ENCODE assay signal across 35 cellular contexts in the genomic region with DNA sequence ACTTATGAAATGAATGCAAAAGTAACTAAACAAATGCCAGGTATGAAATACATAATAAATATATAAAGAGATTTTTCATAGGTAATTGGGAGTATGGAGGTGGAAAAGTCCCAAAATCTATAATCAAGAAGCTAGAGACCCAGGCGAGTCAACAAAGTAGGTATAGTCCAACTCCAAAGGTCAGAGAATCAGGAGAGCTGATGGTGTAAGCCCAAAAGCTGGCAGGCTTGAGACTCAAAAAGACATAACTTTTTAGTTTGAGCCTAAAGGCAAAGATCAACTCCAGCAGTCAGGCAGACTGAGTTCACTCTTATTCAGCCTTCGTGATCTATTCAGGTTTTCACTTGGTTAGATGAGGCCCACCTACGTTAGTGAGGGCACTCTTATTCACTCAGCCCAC.
"Had no signal": no experiment of that assay in that cellular context is flagged by ENCODE, and none has a peak within 500 bp of the region (broad histone marks: within the 10 kb centered on the region; RNA-seq: fewer than 3 reads in every experiment).

No MANE protein-coding gene starts in this region.

- H3K36me3 ChIP-seq: MG63 had no signal

- H3K4me3 ChIP-seq: MG63 had no signal

- H3K27ac ChIP-seq: KMS-11 had no signal

- H3K9ac ChIP-seq: KMS-11 had no signal

- H3K4me2 ChIP-seq: KMS-11 had no signal

- DNase-seq: Karpas-422, Kasumi-1, MG63, MM.1S, MV-4-11, NCI-H1048, NCI-H1092, NCI-H1092 treated with DMSO at 0.1 percent for 48 hours, NCI-H1105, NCI-H1105 treated with DMSO at 0.1 percent for 48 hours, NCI-H1417, NCI-H1417 treated with DMSO at 0.1 percent for 48 hours, NCI-H1436, NCI-H1436 treated with DMSO at 0.1 percent for 48 hours, NCI-H146, NCI-H1694, NCI-H1694 treated with DMSO at 0.1 percent for 48 hours, NCI-H187, NCI-H187 treated with DMSO at 0.1 percent for 48 hours, NCI-H1930, NCI-H2029, NCI-H2029 treated with DMSO at 0.1 percent for 48 hours, NCI-H2081, NCI-H2081 treated with DMSO at 0.1 percent for 48 hours, NCI-H2107, NCI-H2171, NCI-H2171 treated with DMSO at 0.1 percent for 48 hours, NCI-H2227 treated with DMSO at 0.1 percent for 48 hours, NCI-H226, NCI-H345, NCI-H446, NCI-H446 treated with DMSO at 0.1 percent for 48 hours, NCI-H510A, NCI-H510A treated with DMSO at 0.1 percent for 48 hours had no signal

- H3K9me3 ChIP-seq: MG63 had no signal

- H3K27me3 ChIP-seq: MG63 had no signal
